ENCODE assay signal across 19 cellular contexts in genomic region chr1:205843031-205843859, GRCh38. TPM values are rescaled to one million over a fixed set of nuclear protein-coding genes. Genes with fewer than 3 reads are reported as not detected.
"Had no signal": no experiment of that assay in that cellular context is flagged by ENCODE, and none has a peak within 500 bp of the region (broad histone marks: within the 10 kb centered on the region; RNA-seq: fewer than 3 reads in every experiment).

No MANE protein-coding gene starts in this region.

- H3K36me3 ChIP-seq: colonic mucosa, sigmoid colon, vagina had no signal

- H3K9me3 ChIP-seq: colonic mucosa, heart right ventricle, sigmoid colon, vagina had no signal

- H3K27me3 ChIP-seq: colonic mucosa, heart right ventricle, sigmoid colon, vagina had no signal

- ATAC-seq: activated naive CD8-positive, alpha-beta T cell treated with anti-CD3 and anti-CD28 coated beads, Interleukin-2, amount 50 U/mL, for 24 hours; stimulated activated naive CD8-positive, alpha-beta T cell treated with anti-CD3 and anti-CD28 coated beads, Interleukin-15, amount 100 ng/mL, for 72 hours had no signal

- H3K9me3 Mint-ChIP-seq: activated B cell treated with CpG ODN at 0.5 μM for 24 hours; activated CD4-positive, alpha-beta T cell treated with anti-CD3 and anti-CD28 coated beads, Interleukin-2, amount 10 ng/mL, durations not matched to agents 24 days and 14 days; activated naive CD8-positive, alpha-beta T cell treated with anti-CD3 and anti-CD28 coated beads, Interleukin-2, amount 50 U/mL, for 24 hours; naive B cell; stimulated activated naive CD8-positive, alpha-beta T cell treated with anti-CD3 and anti-CD28 coated beads, Interleukin-15, amount 100 ng/mL, for 72 hours; T-helper 1 cell treated with Interleukin-12 subunit alpha and Interleukin-12 subunit beta and Interleukin-4 antibody, amounts not matched to agents 30 μg/mL and 1 μg/mL, for 36 hours had no signal

- H3K4me1 ChIP-seq: colonic mucosa, sigmoid colon, vagina had no signal

- H3K4me3 ChIP-seq: colonic mucosa, heart right ventricle, sigmoid colon, vagina had no signal

- H3K4me1 Mint-ChIP-seq: activated B cell treated with CpG ODN at 0.5 μM for 24 hours, naive B cell had no signal

- H3K27ac ChIP-seq: colonic mucosa, sigmoid colon, vagina had no signal

- H3K4me3 Mint-ChIP-seq: activated B cell treated with CpG ODN at 0.5 μM for 24 hours; activated CD4-positive, alpha-beta T cell treated with anti-CD3 and anti-CD28 coated beads, Interleukin-2, amount 10 ng/mL, durations not matched to agents 24 days and 14 days; activated naive CD8-positive, alpha-beta T cell treated with anti-CD3 and anti-CD28 coated beads, Interleukin-2, amount 50 U/mL, for 24 hours; naive B cell; stimulated activated naive CD8-positive, alpha-beta T cell treated with anti-CD3 and anti-CD28 coated beads, Interleukin-15, amount 100 ng/mL, for 72 hours; T-helper 1 cell treated with Interleukin-12 subunit alpha and Interleukin-12 subunit beta and Interleukin-4 antibody, amounts not matched to agents 30 μg/mL and 1 μg/mL, for 36 hours had no signal

- H3K27ac Mint-ChIP-seq: activated B cell treated with CpG ODN at 0.5 μM for 24 hours; activated CD4-positive, alpha-beta T cell treated with anti-CD3 and anti-CD28 coated beads, Interleukin-2, amount 10 ng/mL, durations not matched to agents 24 days and 14 days; activated naive CD8-positive, alpha-beta T cell treated with anti-CD3 and anti-CD28 coated beads, Interleukin-2, amount 50 U/mL, for 24 hours; stimulated activated naive CD8-positive, alpha-beta T cell treated with anti-CD3 and anti-CD28 coated beads, Interleukin-15, amount 100 ng/mL, for 72 hours; T-helper 1 cell treated with Interleukin-12 subunit alpha and Interleukin-12 subunit beta and Interleukin-4 antibody, amounts not matched to agents 30 μg/mL and 1 μg/mL, for 36 hours had no signal

- DNase-seq: activated B cell treated with CpG ODN at 0.5 μM for 24 hours; activated CD4-positive, alpha-beta T cell treated with anti-CD3 and anti-CD28 coated beads, Interleukin-2, amount 10 ng/mL, durations not matched to agents 24 days and 14 days; activated CD8-positive, alpha-beta memory T cell treated with anti-CD3 and anti-CD28 coated beads for 24 hours; activated naive CD4-positive, alpha-beta T cell treated with Interleukin-2 at 50 U/mL for 16 hours; activated naive CD8-positive, alpha-beta T cell treated with anti-CD3 and anti-CD28 coated beads, Interleukin-2, amount 50 U/mL, for 24 hours; colonic mucosa; foreskin melanocyte; heart right ventricle; kidney; left ventricle myocardium superior; naive B cell; sigmoid colon; stimulated activated CD4-positive, alpha-beta T cell treated with anti-CD3 and anti-CD28 coated beads, Interleukin-4, amount 100 ng/mL, for 1 hour; stimulated activated CD8-positive, alpha-beta memory T cell treated with anti-CD3 and anti-CD28 coated beads, Interleukin-4, amount 100 ng/mL, for 48 hours; stimulated activated naive CD8-positive, alpha-beta T cell treated with anti-CD3 and anti-CD28 coated beads, Interleukin-15, amount 100 ng/mL, for 72 hours had no signal

RNA-seq across cellular contexts. Expression of gene PM20D1, which starts 6.7 kb away (rescaled TPM):
- total RNA-seq: astrocyte, endothelial cell of umbilical vein, vagina had no signal
